In the genomic region with DNA sequence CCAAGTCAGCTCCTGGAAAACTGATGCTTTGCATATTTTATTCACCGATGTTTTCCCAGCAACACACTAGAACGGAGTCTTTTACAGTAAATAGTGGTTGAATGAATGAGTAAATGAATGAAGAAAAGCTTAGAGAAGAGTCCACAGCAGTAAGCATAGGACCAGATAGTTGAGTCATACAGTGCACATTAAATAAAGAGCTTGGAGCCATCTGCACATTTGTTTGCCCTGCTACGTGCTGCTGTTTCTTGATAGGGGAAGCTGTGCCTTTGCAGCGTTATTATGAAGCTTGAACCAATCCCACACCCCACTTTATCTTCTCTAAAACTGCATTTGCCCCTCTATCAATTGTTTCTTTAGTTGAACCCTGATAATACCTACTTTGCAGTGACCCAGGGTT, we compare ENCODE assay signal across 8 cellular contexts. TPM values are rescaled to one million over a fixed set of nuclear protein-coding genes. Genes with fewer than 3 reads are reported as not detected.
A peak's percentile ranks its signal among the peaks of the same experiment; 100 is the strongest.
DNase-seq lines count a peak whose midpoint lies in the region; ATAC-seq and TF ChIP-seq lines count a peak whose summit lies in the region.

No MANE protein-coding gene starts in this region.

- H3K9me3 ChIP-seq in testis: no peaks in the 10 kb centered on the region

- WGBS in testis, 2 donors: 5% methylated on average over 4 of the region's 4 CpGs

- peak overlapping the region; percentile 86 to 93 for H3K4me3 ChIP-seq in testis

- H3K36me3 ChIP-seq in testis (ENCODE audit: low read depth, missing control alignments): no peaks in the 10 kb centered on the region

- no peak for DNase-seq in activated T-cell treated with anti-CD3 and anti-CD28 coated beads, Interleukin-2, amount 50 U/mL, for 4 hours
- DNase-seq in activated T-cell treated with anti-CD3 and anti-CD28 coated beads, Interleukin-2, amount 50 U/mL, for 1 hour: no peak
- DNase-seq in WTC11 (ENCODE audit: low spot score) (no peak), immature natural killer cell (no peak), testis (no peak), NCI-H1048 (lab: John Stamatoyannopoulos, UW) (no peak), GM10266 (ENCODE audit: extremely low spot score) (no peak)

- H3K27ac Mint-ChIP-seq in WTC11 (peak overlapping the region; percentile 96), immature natural killer cell (peak overlapping the region; percentile 86 to 98 (median 97))

- H3K27me3 Mint-ChIP-seq in activated T-cell treated with anti-CD3 and anti-CD28 coated beads, Interleukin-2, amount 50 U/mL, for 4 hours (ENCODE audit: low read depth): no peaks in the 10 kb centered on the region
- no peaks in the 10 kb centered on the region; the same call in 1 of the 2 replicates for H3K27me3 Mint-ChIP-seq in WTC11 (ENCODE audit: low read depth)
- peaks cover 7 to 16% (median 10%) of the 10 kb centered on the region in 3 donors for H3K27me3 Mint-ChIP-seq in immature natural killer cell (ENCODE audit: low read depth in 3 of 3)

- no peak for TF ChIP-seq POLR2A in testis (IDR thresholded peaks at IDR 0.05)

- peaks cover 8% of the 10 kb centered on the region for H3K4me1 ChIP-seq in testis

- peaks cover 5% of the 10 kb centered on the region for H3K36me3 Mint-ChIP-seq in activated T-cell treated with anti-CD3 and anti-CD28 coated beads, Interleukin-2, amount 50 U/mL, for 4 hours (ENCODE audit: insufficient read depth)
- no peaks in the 10 kb centered on the region for H3K36me3 Mint-ChIP-seq in WTC11
- H3K36me3 Mint-ChIP-seq in immature natural killer cell: no peaks in the 10 kb centered on the region

- TF ChIP-seq CTCF in WTC11 (IDR thresholded peaks at IDR 0.05) (no peak), testis (IDR thresholded peaks at IDR 0.05) (no peak), GM10266 (IDR thresholded peaks at IDR 0.05; ENCODE audit: control insufficient read depth, insufficient read depth, low read depth, missing control alignments) (no peak)

- H3K9me3 Mint-ChIP-seq in activated T-cell treated with anti-CD3 and anti-CD28 coated beads, Interleukin-2, amount 50 U/mL, for 4 hours: no peaks in the 10 kb centered on the region
- H3K9me3 Mint-ChIP-seq in WTC11 (no peaks in the 10 kb centered on the region), immature natural killer cell (no peaks in the 10 kb centered on the region)

- H3K27ac ChIP-seq in testis: no peak overlapping the region

- POLR2A ChIA-PET in WTC11 (lab: Charles Lee): interaction anchor here (1.6 kb wide), 1 partner anchor 14 kb away, joined by 15 read pairs; no protein-coding TSS in a partner anchor

- H3K27me3 ChIP-seq in testis: no peaks in the 10 kb centered on the region

- H3K4me3 Mint-ChIP-seq in activated T-cell treated with anti-CD3 and anti-CD28 coated beads, Interleukin-2, amount 50 U/mL, for 4 hours: peak overlapping the region; percentile 99
- H3K4me3 Mint-ChIP-seq in WTC11 (peak overlapping the region; percentile 93), immature natural killer cell (peak overlapping the region; percentile 97 to 98 (median 97))

- intact Hi-C loops in testis (cut with DNase I; ENCODE audit: low total_unique reads): no loop called here

- no peak for ATAC-seq in activated T-cell treated with anti-CD3 and anti-CD28 coated beads, Interleukin-2, amount 50 U/mL, for 4 hours
- no peak for ATAC-seq in WTC11
- ATAC-seq in HG03039 (IDR thresholded peaks at IDR 0.05; ENCODE audit: unreplicated experiment): no peak

- H3K4me1 Mint-ChIP-seq in activated T-cell treated with anti-CD3 and anti-CD28 coated beads, Interleukin-2, amount 50 U/mL, for 4 hours (ENCODE audit: low read depth): peaks cover 39% of the 10 kb centered on the region
- peaks cover 18% of the 10 kb centered on the region for H3K4me1 Mint-ChIP-seq in WTC11
- H3K4me1 Mint-ChIP-seq in immature natural killer cell: peaks cover 32 to 54% of the 10 kb centered on the region in 2 donors

- CTCF ChIA-PET in WTC11 (lab: Charles Lee): interaction anchor here (1.0 to 2.6 kb wide), 10 partner anchors 9 to 1126 kb away, joined by 3 to 44 read pairs (median 6); a partner anchor contains a TSS

TF ChIP-seq in WTC11, 78 proteins besides CTCF, POLR2A, EP300 and RAD21:
- TF ChIP-seq NFATC4 (CRISPR knock-in tag; IDR thresholded peaks at IDR 0.05) (no peak), TEAD4 (CRISPR knock-in tag; IDR thresholded peaks at IDR 0.05) (no peak), RELA (CRISPR knock-in tag; IDR thresholded peaks at IDR 0.05; ENCODE audit: borderline replicate concordance) (no peak), TEAD1 (CRISPR knock-in tag; IDR thresholded peaks at IDR 0.05) (no peak)
- TF ChIP-seq, protein P1, sequence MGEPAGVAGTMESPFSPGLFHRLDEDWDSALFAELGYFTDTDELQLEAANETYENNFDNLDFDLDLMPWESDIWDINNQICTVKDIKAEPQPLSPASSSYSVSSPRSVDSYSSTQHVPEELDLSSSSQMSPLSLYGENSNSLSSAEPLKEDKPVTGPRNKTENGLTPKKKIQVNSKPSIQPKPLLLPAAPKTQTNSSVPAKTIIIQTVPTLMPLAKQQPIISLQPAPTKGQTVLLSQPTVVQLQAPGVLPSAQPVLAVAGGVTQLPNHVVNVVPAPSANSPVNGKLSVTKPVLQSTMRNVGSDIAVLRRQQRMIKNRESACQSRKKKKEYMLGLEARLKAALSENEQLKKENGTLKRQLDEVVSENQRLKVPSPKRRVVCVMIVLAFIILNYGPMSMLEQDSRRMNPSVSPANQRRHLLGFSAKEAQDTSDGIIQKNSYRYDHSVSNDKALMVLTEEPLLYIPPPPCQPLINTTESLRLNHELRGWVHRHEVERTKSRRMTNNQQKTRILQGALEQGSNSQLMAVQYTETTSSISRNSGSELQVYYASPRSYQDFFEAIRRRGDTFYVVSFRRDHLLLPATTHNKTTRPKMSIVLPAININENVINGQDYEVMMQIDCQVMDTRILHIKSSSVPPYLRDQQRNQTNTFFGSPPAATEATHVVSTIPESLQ (CRISPR knock-in tag; IDR thresholded peaks at IDR 0.05): no peak
- TF ChIP-seq, protein P2, sequence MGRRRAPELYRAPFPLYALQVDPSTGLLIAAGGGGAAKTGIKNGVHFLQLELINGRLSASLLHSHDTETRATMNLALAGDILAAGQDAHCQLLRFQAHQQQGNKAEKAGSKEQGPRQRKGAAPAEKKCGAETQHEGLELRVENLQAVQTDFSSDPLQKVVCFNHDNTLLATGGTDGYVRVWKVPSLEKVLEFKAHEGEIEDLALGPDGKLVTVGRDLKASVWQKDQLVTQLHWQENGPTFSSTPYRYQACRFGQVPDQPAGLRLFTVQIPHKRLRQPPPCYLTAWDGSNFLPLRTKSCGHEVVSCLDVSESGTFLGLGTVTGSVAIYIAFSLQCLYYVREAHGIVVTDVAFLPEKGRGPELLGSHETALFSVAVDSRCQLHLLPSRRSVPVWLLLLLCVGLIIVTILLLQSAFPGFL (CRISPR knock-in tag; IDR thresholded peaks at IDR 0.05; ENCODE audit: borderline replicate concordance): no peak
- TF ChIP-seq, protein P3, sequence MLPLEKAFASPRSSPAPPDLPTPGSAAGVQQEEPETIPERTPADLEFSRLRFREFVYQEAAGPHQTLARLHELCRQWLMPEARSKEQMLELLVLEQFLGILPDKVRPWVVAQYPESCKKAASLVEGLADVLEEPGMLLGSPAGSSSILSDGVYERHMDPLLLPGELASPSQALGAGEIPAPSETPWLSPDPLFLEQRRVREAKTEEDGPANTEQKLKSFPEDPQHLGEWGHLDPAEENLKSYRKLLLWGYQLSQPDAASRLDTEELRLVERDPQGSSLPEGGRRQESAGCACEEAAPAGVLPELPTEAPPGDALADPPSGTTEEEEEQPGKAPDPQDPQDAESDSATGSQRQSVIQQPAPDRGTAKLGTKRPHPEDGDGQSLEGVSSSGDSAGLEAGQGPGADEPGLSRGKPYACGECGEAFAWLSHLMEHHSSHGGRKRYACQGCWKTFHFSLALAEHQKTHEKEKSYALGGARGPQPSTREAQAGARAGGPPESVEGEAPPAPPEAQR (CRISPR knock-in tag; IDR thresholded peaks at IDR 0.05): no peak
- TF ChIP-seq, protein P4, sequence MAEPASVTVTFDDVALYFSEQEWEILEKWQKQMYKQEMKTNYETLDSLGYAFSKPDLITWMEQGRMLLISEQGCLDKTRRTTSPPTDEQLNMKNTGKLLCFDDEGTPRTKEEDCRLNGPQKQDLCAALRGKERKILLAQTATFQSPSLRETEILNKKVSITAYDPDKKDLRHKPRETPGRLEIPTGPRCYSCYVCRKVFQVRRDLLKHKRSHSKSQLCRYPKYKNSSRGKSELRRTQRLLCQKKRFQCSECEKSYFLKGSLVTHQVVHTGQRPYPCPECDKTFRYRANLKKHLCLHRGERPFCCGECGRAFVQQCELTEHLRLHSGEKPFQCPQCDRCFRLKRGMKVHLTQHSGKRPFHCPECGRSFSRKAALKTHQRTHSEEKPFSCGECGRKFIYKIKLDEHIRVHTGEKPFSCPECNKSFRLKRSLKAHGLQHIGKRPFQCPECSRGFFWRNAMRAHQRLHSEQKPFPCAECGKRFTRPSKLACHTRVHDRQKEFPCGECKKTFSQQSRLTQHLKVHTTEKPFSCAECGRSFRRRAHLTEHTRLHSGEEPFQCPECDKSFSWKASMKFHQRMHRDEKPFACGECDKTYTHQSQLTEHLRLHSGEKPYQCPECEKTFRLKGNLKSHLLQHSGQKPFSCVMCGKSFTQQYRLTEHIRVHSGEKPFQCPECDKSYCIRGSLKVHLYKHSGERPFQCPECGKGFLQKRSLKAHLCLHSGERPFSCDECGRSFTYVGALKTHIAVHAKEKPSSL (CRISPR knock-in tag; conservative IDR thresholded peaks at IDR 0.05): no peak

RNA-seq across cellular contexts. Expression of a gene that starts 1.2 kb away (rescaled TPM):
- total RNA-seq in activated T-cell treated with anti-CD3 and anti-CD28 coated beads, Interleukin-2, amount 50 U/mL, for 4 hours: 10 to 100 TPM; 42.5 to 44.6 (median 44.0) TPM
- 38.1 to 46.6 TPM (median 38.5 TPM) in 3 replicates for total RNA-seq in WTC11 (2021)
- 1 to 10 TPM; 1.6 to 7.0 (median 4.0) TPM for polyA plus RNA-seq in immature natural killer cell
- total RNA-seq in testis: 10 to 100 TPM; 15.6 to 16.1 TPM
- polyA plus RNA-seq in testis (ENCODE audit: insufficient read depth, low read depth, low replicate concordance): 18.4 TPM
